1 cellular context compared by ENCODE assay signal in genomic region chr1:203276916-203277535, GRCh38.
TF ChIP-seq lines count a peak whose summit lies in the region.

No MANE protein-coding gene starts in this region.

TF ChIP-seq in IMR-90, 13 proteins besides CTCF, POLR2A, EP300 and RAD21 (continued from another document):
- TF ChIP-seq ELK1 (IDR thresholded peaks at IDR 0.05; ENCODE audit: borderline replicate concordance, low read depth, low read length) (no peak), USF2 (IDR thresholded peaks at IDR 0.05; ENCODE audit: low read depth, low read length) (no peak), CEBPB (IDR thresholded peaks at IDR 0.05; ENCODE audit: low read depth, low read length) (no peak), MXI1 (IDR thresholded peaks at IDR 0.05; ENCODE audit: borderline replicate concordance, low read depth, low read length) (no peak), CHD1 (IDR thresholded peaks at IDR 0.05; ENCODE audit: low read depth, low read length) (no peak), FOS (IDR thresholded peaks at IDR 0.05; ENCODE audit: low read depth, low read length) (no peak), RFX5 (IDR thresholded peaks at IDR 0.05; ENCODE audit: low read depth, low read length) (no peak)
